Comparison of ENCODE assay signal across 20 cellular contexts in genomic region chr14:45587142-45587541, GRCh38.
"Had no signal": no experiment of that assay in that cellular context is flagged by ENCODE, and none has a peak within 500 bp of the region (broad histone marks: within the 10 kb centered on the region; RNA-seq: fewer than 3 reads in every experiment).

No MANE protein-coding gene starts in this region.

- H3K27ac ChIP-seq: HL-60, RWPE1, SJSA1, SK-N-MC had no signal

- H3K9me3 ChIP-seq: SJSA1 had no signal

- H3K4me3 ChIP-seq: SJSA1, SK-N-MC had no signal

- ATAC-seq: Panc1, PC-3 had no signal

- DNase-seq: KBM-7; MV-4-11; NCI-H1048; NCI-H1105; NCI-H1436 treated with DMSO at 0.1 percent for 48 hours; NCI-H1694; NCI-H187 treated with DMSO at 0.1 percent for 48 hours; NCI-H2029 treated with DMSO at 0.1 percent for 48 hours; NCI-H2227 treated with DMSO at 0.1 percent for 48 hours; NCI-H524; NCI-H526 treated with DMSO at 0.1 percent for 48 hours; NCI-H748 treated with DMSO at 0.1 percent for 48 hours; NK-92 treated with Interleukin-12 subunit alpha and Interleukin-12 subunit beta, amount 100 ng/mL, for 24 hours; PC-3; SIG-M5 had no signal

- H3K4me1 ChIP-seq: SJSA1 had no signal

- H3K27me3 ChIP-seq: SJSA1 had no signal

- H3K36me3 ChIP-seq: SJSA1 had no signal
